Comparison of ENCODE assay signal across 33 cellular contexts in the genomic region with DNA sequence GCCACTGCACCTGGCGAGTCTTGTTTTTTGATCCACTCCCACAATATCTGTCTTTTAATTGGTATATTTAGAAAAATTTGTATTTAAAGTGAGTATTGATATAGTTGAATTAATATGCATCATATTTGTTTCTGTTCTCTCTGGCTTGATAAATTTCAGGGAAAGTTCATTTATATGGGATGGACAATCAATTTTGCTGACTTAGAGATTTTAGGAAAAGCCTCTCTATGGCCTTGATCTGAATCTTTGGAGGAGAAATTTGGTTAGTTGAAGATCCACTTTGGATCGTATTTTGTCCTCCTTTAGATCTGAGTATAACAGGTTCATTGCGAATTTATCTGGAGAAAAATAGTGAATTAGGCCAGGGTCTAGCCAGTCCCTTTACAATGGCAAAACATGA.
"Had no signal": no experiment of that assay in that cellular context is flagged by ENCODE, and none has a peak within 500 bp of the region (broad histone marks: within the 10 kb centered on the region; RNA-seq: fewer than 3 reads in every experiment).

No MANE protein-coding gene starts in this region.

- H3K27ac ChIP-seq: adrenal gland, ascending aorta, body of pancreas, brain microvascular endothelial cell, breast epithelium, cardiac muscle cell had no signal

- H3K4me1 ChIP-seq: ascending aorta, body of pancreas, breast epithelium had no signal

- ATAC-seq: activated naive CD4-positive, alpha-beta T cell treated with anti-CD3 and anti-CD28 coated beads, Interleukin-2, amount 50 U/mL, for 72 hours; activated naive CD8-positive, alpha-beta T cell treated with anti-CD3 and anti-CD28 coated beads, Interleukin-2, amount 50 U/mL, for 24 hours; activated T-cell treated with anti-CD3 and anti-CD28 coated beads, Interleukin-2, amount 50 U/mL, for 4 hours; activated T-cell treated with anti-CD3 and anti-CD28 coated beads, Interleukin-2, amount 50 U/mL, for 72 hours; activated T-helper 17 cell treated with anti-CD3 and anti-CD28 coated beads, Interleukin-2, amount 50 U/mL, for 72 hours; body of pancreas had no signal

- H3K4me3 ChIP-seq: adrenal gland, ascending aorta, body of pancreas, breast epithelium, cardiac muscle cell had no signal

- DNase-seq: activated effector memory CD4-positive, alpha-beta T cell treated with anti-CD3 and anti-CD28 coated beads, Interleukin-2, amount 50 U/mL, for 16 hours; activated effector memory CD4-positive, alpha-beta T cell treated with Interleukin-2 at 50 U/mL for 16 hours; activated gamma-delta T cell; activated gamma-delta T cell treated with Interleukin-2 at 50 U/mL for 16 hours; activated naive CD4-positive, alpha-beta T cell; activated naive CD4-positive, alpha-beta T cell treated with anti-CD3 and anti-CD28 coated beads for 36 hours; activated naive CD4-positive, alpha-beta T cell treated with anti-CD3 and anti-CD28 coated beads, Interleukin-2, amount 10 ng/mL, durations not matched to agents 7 days and 5 days; activated naive CD4-positive, alpha-beta T cell treated with anti-CD3 and anti-CD28 coated beads, Interleukin-2, amount 50 U/mL, for 16 hours; activated naive CD4-positive, alpha-beta T cell treated with Interleukin-2 at 50 U/mL for 16 hours; activated naive CD8-positive, alpha-beta T cell treated with anti-CD3 and anti-CD28 coated beads for 36 hours; activated naive CD8-positive, alpha-beta T cell treated with anti-CD3 and anti-CD28 coated beads, Interleukin-2, amount 10 ng/mL, durations not matched to agents 7 days and 5 days; activated naive CD8-positive, alpha-beta T cell treated with anti-CD3 and anti-CD28 coated beads, Interleukin-2, amount 50 U/mL, for 24 hours; activated T-cell treated with anti-CD3 and anti-CD28 coated beads, Interleukin-2, amount 50 U/mL, for 4 hours; activated T-cell treated with anti-CD3 and anti-CD28 coated beads, Interleukin-2, amount 50 U/mL, for 48 hours; activated T-cell treated with anti-CD3 and anti-CD28 coated beads, Interleukin-2, amount 50 U/mL, for 72 hours; adrenal gland; amniotic stem cell; amygdala; anterior cingulate cortex; aorta; body of pancreas; brain microvascular endothelial cell; caudate nucleus; central memory CD4-positive, alpha-beta T cell; cerebellar nuclear complex had no signal

- H3K9me3 ChIP-seq: body of pancreas, breast epithelium had no signal

- H3K27me3 ChIP-seq: adrenal gland, ascending aorta, body of pancreas, brain microvascular endothelial cell, breast epithelium, cardiac muscle cell had no signal

- FAIRE-seq: astrocyte, bronchial epithelial cell, colon had no signal

- H3K36me3 ChIP-seq: adrenal gland, ascending aorta, brain microvascular endothelial cell, breast epithelium, cardiac muscle cell had no signal
